Comparison of ENCODE assay signal across 5 cellular contexts in genomic region chr7:2743523-2744185, GRCh38. TPM values are rescaled to one million over a fixed set of nuclear protein-coding genes. Genes with fewer than 3 reads are reported as not detected.
"Had no signal": no experiment of that assay in that cellular context is flagged by ENCODE, and none has a peak within 500 bp of the region (broad histone marks: within the 10 kb centered on the region; RNA-seq: fewer than 3 reads in every experiment).

No MANE protein-coding gene starts in this region.

RNA-seq across cellular contexts. Expression of gene AMZ1, which starts 55.7 kb away (rescaled TPM):
- total RNA-seq: activated CD8-positive, alpha-beta memory T cell treated with anti-CD3 and anti-CD28 coated beads for 36 hours; activated CD8-positive, alpha-beta T cell treated with anti-CD3 and anti-CD28 coated beads, Interleukin-2, amount 10 ng/mL, durations not matched to agents 7 days and 5 days; body of pancreas; foreskin keratinocyte; gastrocnemius medialis had no signal
- polyA plus RNA-seq: foreskin keratinocyte had no signal
